1 cellular context compared by ENCODE assay signal in the genomic region with DNA sequence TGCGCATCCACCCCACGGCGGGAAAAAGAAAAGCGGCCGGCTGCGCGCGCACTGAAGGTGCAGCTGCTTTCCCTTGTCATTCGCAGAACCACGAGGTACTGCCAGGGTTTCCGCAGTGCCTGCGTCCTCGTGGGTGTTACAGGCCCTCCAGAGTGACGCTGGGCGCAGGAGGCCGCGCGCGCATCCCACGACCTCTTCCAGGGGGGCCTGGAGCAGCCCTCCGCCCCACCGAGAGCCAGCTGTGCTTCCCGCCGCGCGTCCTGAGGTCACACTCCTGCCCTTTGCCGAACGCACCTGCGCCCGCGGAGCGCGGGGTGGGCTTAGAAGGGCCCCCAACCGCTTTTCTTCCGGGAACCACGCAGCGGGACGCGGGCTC.
TF ChIP-seq lines count a peak whose summit lies in the region.

No MANE protein-coding gene starts in this region.

TF ChIP-seq in H1, 55 proteins besides CTCF, POLR2A, EP300 and RAD21 (continued from another document):
- TF ChIP-seq, protein P1, sequence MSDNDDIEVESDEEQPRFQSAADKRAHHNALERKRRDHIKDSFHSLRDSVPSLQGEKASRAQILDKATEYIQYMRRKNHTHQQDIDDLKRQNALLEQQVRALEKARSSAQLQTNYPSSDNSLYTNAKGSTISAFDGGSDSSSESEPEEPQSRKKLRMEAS (IDR thresholded peaks at IDR 0.05) = 0 out of 2 replicates have a peak, but pooled peaks have one; percentile 52
